ENCODE assay signal across 15 cellular contexts in genomic region chr10:31975157-31975765, GRCh38.
"Had no signal": no experiment of that assay in that cellular context is flagged by ENCODE, and none has a peak within 500 bp of the region (broad histone marks: within the 10 kb centered on the region; RNA-seq: fewer than 3 reads in every experiment).

No MANE protein-coding gene starts in this region.

- H3K4me1 ChIP-seq: ascending aorta, sigmoid colon had no signal

- FAIRE-seq: endometrium, TTC549 had no signal

- H3K36me3 ChIP-seq: ascending aorta, esophagus muscularis mucosa, sigmoid colon, upper lobe of left lung had no signal

- H3K4me3 ChIP-seq: ascending aorta, dorsolateral prefrontal cortex, esophagus muscularis mucosa, sigmoid colon, upper lobe of left lung had no signal

- H3K27me3 ChIP-seq: ascending aorta, esophagus muscularis mucosa, sigmoid colon, upper lobe of left lung had no signal

- H3K9me3 Mint-ChIP-seq: activated T-cell treated with anti-CD3 and anti-CD28 coated beads, Interleukin-2, amount 50 U/mL, for 24 hours; natural killer cell treated with Interleukin-12 subunit alpha and Interleukin-12 subunit beta and Interleukin-15 and Interleukin-18, amount 100 ng/mL, for 72 hours had no signal

- DNase-seq: activated CD4-positive, alpha-beta T cell treated with anti-CD3 and anti-CD28 coated beads, Interleukin-2, amount 50 U/mL, for 1 hour; activated effector memory CD4-positive, alpha-beta T cell treated with anti-CD3 and anti-CD28 coated beads, Interleukin-2, amount 50 U/mL, for 16 hours; activated T-cell treated with anti-CD3 and anti-CD28 coated beads, Interleukin-2, amount 50 U/mL, for 24 hours; dorsolateral prefrontal cortex; hypothalamus; sigmoid colon; stimulated activated CD4-positive, alpha-beta T cell treated with anti-CD3 and anti-CD28 coated beads, Interleukin-2, amount 100 ng/mL, for 24 hours; substantia nigra; T-helper 17 cell; upper lobe of left lung had no signal

- H3K27me3 Mint-ChIP-seq: activated T-cell treated with anti-CD3 and anti-CD28 coated beads, Interleukin-2, amount 50 U/mL, for 24 hours; T-helper 17 cell had no signal

- H3K27ac Mint-ChIP-seq: activated T-cell treated with anti-CD3 and anti-CD28 coated beads, Interleukin-2, amount 50 U/mL, for 24 hours; natural killer cell treated with Interleukin-12 subunit alpha and Interleukin-12 subunit beta and Interleukin-15 and Interleukin-18, amount 100 ng/mL, for 72 hours; T-helper 17 cell had no signal

- H3K9me3 ChIP-seq: ascending aorta, esophagus muscularis mucosa, sigmoid colon, upper lobe of left lung had no signal

- H3K4me3 Mint-ChIP-seq: activated T-cell treated with anti-CD3 and anti-CD28 coated beads, Interleukin-2, amount 50 U/mL, for 24 hours; natural killer cell treated with Interleukin-12 subunit alpha and Interleukin-12 subunit beta and Interleukin-15 and Interleukin-18, amount 100 ng/mL, for 72 hours; T-helper 17 cell had no signal

- H3K27ac ChIP-seq: ascending aorta, dorsolateral prefrontal cortex, esophagus muscularis mucosa, sigmoid colon, upper lobe of left lung had no signal
